Comparison of ENCODE assay signal across 8 cellular contexts in the genomic region with DNA sequence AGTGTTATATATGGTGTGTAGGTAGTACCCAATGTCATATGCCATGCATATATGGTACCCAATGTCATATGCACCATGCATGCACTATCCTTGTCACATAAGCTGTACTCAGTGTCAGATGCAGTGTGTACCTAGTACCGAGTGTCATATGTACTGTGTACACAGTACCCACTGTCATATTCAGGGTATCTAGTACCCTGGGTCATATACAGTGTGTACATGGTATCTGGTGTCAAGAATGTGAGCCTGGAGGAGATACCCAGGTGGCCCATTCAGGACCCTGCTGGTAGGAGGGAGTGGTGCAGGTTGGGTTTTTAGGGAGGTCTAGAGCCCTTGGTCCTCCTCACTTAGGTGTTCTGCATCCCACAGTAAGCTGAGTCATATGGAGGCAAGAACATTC. TPM values are rescaled to one million over a fixed set of nuclear protein-coding genes. Genes with fewer than 3 reads are reported as not detected.
DNase-seq lines count a peak whose midpoint lies in the region; ATAC-seq lines count a peak whose summit lies in the region.

No MANE protein-coding gene starts in this region.

- no CpG with 5 or more reads among the region's 1 CpG for WGBS in trophoblast cell (ENCODE audit: extremely low coverage, insufficient coverage, insufficient read length)

- H3K4ac ChIP-seq in trophoblast cell (ENCODE audit: low read depth, low read length) = peak overlapping the region; percentile 77

- H3K27me3 ChIP-seq in trophoblast cell (ENCODE audit: insufficient read depth, low read length) = no peaks in the 10 kb centered on the region

- H3K4me3 ChIP-seq in trophoblast cell (ENCODE audit: low read depth, low read length) = no peak overlapping the region

- H3K4me1 ChIP-seq in trophoblast cell (ENCODE audit: control insufficient read depth in 1 of 2, insufficient read depth in 2 of 2, low read length in 2 of 2) = peaks cover 10 to 17% of the 10 kb centered on the region in 2 experiments

- DNase-seq in SHP77 (lab: John Stamatoyannopoulos, UW) (peak; percentile 47 to 51), SHP77 treated with DMSO at 0.1 percent for 48 hours (lab: John Stamatoyannopoulos, UW) (no peak), HuH-7 (ENCODE audit: low spot score) (peak; percentile 67), trophoblast cell (peak; percentile 46 to 62), NCI-H1694 treated with DMSO at 0.1 percent for 48 hours (lab: John Stamatoyannopoulos, UW) (no peak)
- DNase-seq in activated CD4-positive, CD25-positive, alpha-beta regulatory T cell treated with anti-CD3 and anti-CD28 coated beads, Interleukin-2, amount 50 U/mL, for 16 hours (ENCODE audit: low read depth, low spot score) = peak; percentile 17
- DNase-seq in effector CD4-positive, alpha-beta T cell = peak; percentile 27

- H3K14ac ChIP-seq in trophoblast cell (ENCODE audit: low read length) = no peak overlapping the region

- no peak overlapping the region for H3K4me2 ChIP-seq in trophoblast cell (ENCODE audit: low read length)

- no peak overlapping the region for H2AFZ ChIP-seq in trophoblast cell (ENCODE audit: insufficient read depth, low read length, poor library complexity)

- ATAC-seq in GM19035 (IDR thresholded peaks at IDR 0.05; ENCODE audit: unreplicated experiment) = no peak

- no peak overlapping the region for H4K8ac ChIP-seq in trophoblast cell (ENCODE audit: low read depth, low read length)

- H2BK120ac ChIP-seq in trophoblast cell (ENCODE audit: insufficient read depth, low read length, poor library complexity) = no peak overlapping the region

- no peaks in the 10 kb centered on the region for H3K36me3 ChIP-seq in trophoblast cell (ENCODE audit: control insufficient read depth in 1 of 2, insufficient read depth in 2 of 2, low read length in 2 of 2)

- H3K79me1 ChIP-seq in trophoblast cell (ENCODE audit: low read length) = peaks cover 15% of the 10 kb centered on the region

- no peak overlapping the region for H2AK5ac ChIP-seq in trophoblast cell (ENCODE audit: low read length)

- no peak overlapping the region for H3K27ac ChIP-seq in trophoblast cell (ENCODE audit: low read depth, low read length)

- H2BK12ac ChIP-seq in trophoblast cell (ENCODE audit: low read length) = no peak overlapping the region

- no peak overlapping the region for H3K18ac ChIP-seq in trophoblast cell (ENCODE audit: low read length)

- peaks cover 22% of the 10 kb centered on the region for H3K79me2 ChIP-seq in trophoblast cell (ENCODE audit: control insufficient read depth, insufficient read depth, low read length, poor library complexity)

- no peak overlapping the region for H3K23ac ChIP-seq in trophoblast cell (ENCODE audit: low read length)

- no peak overlapping the region for H4K91ac ChIP-seq in trophoblast cell (ENCODE audit: low read depth, low read length)

- no peak overlapping the region for H4K12ac ChIP-seq in trophoblast cell (ENCODE audit: low read depth, low read length)

- H3K9me3 ChIP-seq in trophoblast cell (ENCODE audit: insufficient read depth, low read depth, low read length) = no peaks in the 10 kb centered on the region

- no peak overlapping the region for H2BK5ac ChIP-seq in trophoblast cell (ENCODE audit: low read depth, low read length, poor library complexity)

- H3K9ac ChIP-seq in trophoblast cell (ENCODE audit: low read length) = no peak overlapping the region

RNA-seq across cellular contexts. Expression of a gene that starts 1.8 kb away (rescaled TPM):
- 26.0 and 27.2 TPM in 2 replicates for polyA plus RNA-seq in trophoblast cell (2013)

Comparison
In these comparisons a context has a peak if more than half of its experiments do, and no peak if none do; other contexts are left out.
1. DNase-seq: peak in SHP77 (2 of 2), HuH-7 (single experiment), activated CD4-positive, CD25-positive, alpha-beta regulatory T cell treated with anti-CD3 and anti-CD28 coated beads, Interleukin-2, amount 50 U/mL, for 16 hours (single experiment), effector CD4-positive, alpha-beta T cell (single experiment) and trophoblast cell (2 of 2); none in SHP77 treated with DMSO at 0.1 percent for 48 hours (single experiment) and NCI-H1694 treated with DMSO at 0.1 percent for 48 hours (single experiment).